In the genomic region with DNA sequence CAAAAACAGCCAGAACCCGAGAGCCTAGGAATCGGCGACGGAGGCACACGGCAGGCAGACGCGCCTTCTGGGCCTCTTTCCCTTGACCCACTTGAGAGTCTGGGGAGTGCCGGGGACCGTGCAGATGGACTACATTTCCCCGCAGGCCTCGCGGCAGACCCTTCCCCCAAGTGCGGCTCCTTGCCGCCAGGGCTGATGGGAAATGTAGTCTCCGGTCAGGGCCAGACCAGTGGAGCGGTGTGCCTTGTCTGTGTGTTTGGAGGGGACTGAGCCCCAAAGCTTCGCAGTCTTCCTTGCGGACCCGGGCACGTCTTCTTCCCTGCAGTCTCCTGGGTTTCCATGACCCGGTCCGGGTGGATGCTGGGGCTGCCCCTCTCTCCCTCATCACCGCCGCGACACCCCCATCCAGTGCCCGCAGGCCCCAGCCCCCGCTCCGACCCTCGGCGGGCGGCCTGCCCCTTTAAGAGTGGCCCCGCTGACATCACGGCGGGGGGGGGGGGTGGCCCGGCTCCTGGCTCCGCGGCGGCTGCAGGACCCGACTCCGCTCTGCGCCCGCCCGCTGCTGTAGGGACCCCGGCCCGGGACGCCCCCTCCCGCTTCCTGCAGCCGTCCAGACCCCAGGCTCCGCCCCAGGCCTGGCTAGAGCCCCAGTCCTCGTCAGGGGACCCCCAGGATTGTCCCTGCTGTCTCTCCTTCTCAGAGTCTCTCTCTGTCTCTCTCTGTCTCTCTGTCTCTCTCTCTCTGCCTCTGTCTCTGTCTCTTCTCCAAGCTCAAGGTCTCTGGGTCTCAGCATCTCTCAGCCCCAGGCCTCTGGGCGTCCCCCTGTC, we compare ENCODE assay signal across 9 cellular contexts. TPM values are rescaled to one million over a fixed set of nuclear protein-coding genes. Genes with fewer than 3 reads are reported as not detected.
DNase-seq lines count a peak whose midpoint lies in the region; ATAC-seq lines count a peak whose summit lies in the region.
"Had no signal": no experiment of that assay in that cellular context is flagged by ENCODE, and none has a peak within 500 bp of the region (broad histone marks: within the 10 kb centered on the region; RNA-seq: fewer than 3 reads in every experiment).

No MANE protein-coding gene starts in this region.

- H3K9me3 ChIP-seq in iPS DF 6.9 (ENCODE audit: control insufficient read depth, insufficient read depth, low read length) = no peaks in the 10 kb centered on the region

- ATAC-seq in GM21360 (IDR thresholded peaks at IDR 0.05; ENCODE audit: unreplicated experiment) (peak; percentile 54), GM18517 (IDR thresholded peaks at IDR 0.05; ENCODE audit: unreplicated experiment) (no peak), GM19324 (IDR thresholded peaks at IDR 0.05; ENCODE audit: low FRiP score, unreplicated experiment) (no peak), GM19035 (IDR thresholded peaks at IDR 0.05; ENCODE audit: unreplicated experiment) (no peak)

- H3K4me3 ChIP-seq in iPS DF 6.9 (ENCODE audit: low read length) = peak overlapping the region; percentile 49; the same call in 1 of the 2 replicates
- H3K4me3 ChIP-seq: PC-9 had no signal

- DNase-seq in SK-N-DZ (ENCODE audit: low spot score) (peak; percentile 80), amygdala (lab: John Stamatoyannopoulos, UW) (peak in 55 of 56 donors; percentile 28 to 92 (median 76)), iPS DF 6.9 (ENCODE audit: low read depth, low spot score) (no peak)
- DNase-seq in stimulated activated CD4-positive, alpha-beta T cell treated with anti-CD3 and anti-CD28 coated beads, Interleukin-15, amount 100 ng/mL, for 24 hours = peak; percentile 76

- WGBS in iPS DF 6.9 (ENCODE audit: insufficient coverage, insufficient read length) = no CpG with 5 or more reads among the region's 51 CpGs

- H3K36me3 ChIP-seq in iPS DF 6.9 (ENCODE audit: control insufficient read depth, insufficient read depth, low read length) = no peaks in the 10 kb centered on the region

- peaks cover 7% of the 10 kb centered on the region; the same call in 1 of the 2 replicates for H3K4me1 ChIP-seq in iPS DF 6.9 (ENCODE audit: control insufficient read depth, insufficient read depth, low read length)

- H3K27ac ChIP-seq in iPS DF 6.9 (ENCODE audit: low read length) = no peak overlapping the region
- H3K27ac ChIP-seq: PC-9 had no signal

- peaks cover 3% of the 10 kb centered on the region; the same call in 1 of the 2 replicates for H3K27me3 ChIP-seq in iPS DF 6.9 (ENCODE audit: control insufficient read depth, insufficient read depth, low read length)

RNA-seq across cellular contexts. Expression of a gene that starts 0.8 kb away (rescaled TPM):
- 6.4 and 12.2 TPM in 2 replicates for polyA plus RNA-seq in SK-N-DZ (2014; cell fraction: cytosol; rRNA removed)
- 4.7 and 8.1 TPM in 2 replicates for polyA plus RNA-seq in SK-N-DZ (2014; cell fraction: nucleus; rRNA removed)

RNA-seq across cellular contexts. Expression of a gene that starts 26.3 kb away (rescaled TPM):
- polyA plus RNA-seq in SK-N-DZ (2014; cell fraction: cytosol; rRNA removed) = 1.2 TPM in 1 of 2 replicates, not detected in the other
- polyA plus RNA-seq in SK-N-DZ (2014; cell fraction: nucleus; rRNA removed) = 0.39 and 1.2 TPM in 2 replicates

RNA-seq across cellular contexts. Expression of a gene that starts 40.6 kb away (rescaled TPM):
- 9.7 and 11.8 TPM in 2 replicates for polyA plus RNA-seq in SK-N-DZ (2014; cell fraction: cytosol; rRNA removed)
- polyA plus RNA-seq in SK-N-DZ (2014; cell fraction: nucleus; rRNA removed) = 2.2 and 3.7 TPM in 2 replicates

RNA-seq across cellular contexts. Expression of a gene that starts 54.4 kb away (rescaled TPM):
- 0.08 TPM in 1 of 2 replicates, not detected in the other for polyA plus RNA-seq in SK-N-DZ (2014; cell fraction: cytosol; rRNA removed)
- 0.12 and 0.83 TPM in 2 replicates for polyA plus RNA-seq in SK-N-DZ (2014; cell fraction: nucleus; rRNA removed)
